ENCODE assay signal across 19 cellular contexts in the genomic region with DNA sequence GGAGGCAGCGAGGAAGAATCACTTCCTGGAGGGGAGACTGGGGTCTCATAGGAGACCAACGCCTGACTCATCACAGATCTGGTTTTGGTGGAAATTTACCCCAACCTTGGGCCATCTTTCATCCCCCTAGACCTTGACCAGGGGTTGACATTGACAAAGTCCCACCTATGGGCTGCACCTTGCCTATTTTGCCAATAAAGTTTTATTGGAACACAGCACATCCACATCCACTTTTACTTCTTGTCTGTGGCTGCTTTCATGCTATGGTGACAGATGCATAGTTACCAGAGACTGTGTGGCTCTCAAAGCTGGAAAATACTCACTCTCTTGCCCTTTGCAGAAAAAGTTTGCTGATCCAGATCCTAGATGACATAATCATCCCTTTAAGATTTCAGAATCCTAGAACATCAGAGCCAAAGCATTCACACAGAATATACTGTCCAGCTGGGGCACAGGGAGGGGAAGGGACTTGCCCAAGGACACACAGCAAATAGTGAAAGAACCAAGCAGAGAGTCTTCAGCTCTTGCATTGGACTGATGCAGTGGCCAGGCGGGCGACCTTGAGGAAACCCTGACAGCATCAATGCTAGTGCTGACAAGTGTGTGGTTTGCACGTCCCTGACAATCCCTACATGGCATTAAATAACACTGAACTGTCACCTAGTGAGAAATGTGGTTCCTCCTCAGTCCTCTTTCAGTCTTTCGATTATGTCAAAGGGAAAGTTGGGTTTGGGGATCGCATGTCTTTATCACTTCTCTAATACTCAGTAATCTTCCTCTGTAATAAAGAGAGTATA. TPM values are rescaled to one million over a fixed set of nuclear protein-coding genes. Genes with fewer than 3 reads are reported as not detected.
DNase-seq lines count a peak whose midpoint lies in the region; ATAC-seq, FAIRE-seq and TF ChIP-seq lines count a peak whose summit lies in the region.
"Had no signal": no experiment of that assay in that cellular context is flagged by ENCODE, and none has a peak within 500 bp of the region (broad histone marks: within the 10 kb centered on the region; RNA-seq: fewer than 3 reads in every experiment).

No MANE protein-coding gene starts in this region.

- no peak overlapping the region for H2AFZ ChIP-seq in HepG2 (ENCODE audit: low read length)
- H2AFZ ChIP-seq in K562 (ENCODE audit: low read depth, low read length): no peak overlapping the region

- H3K4me1 Mint-ChIP-seq in stimulated activated naive CD8-positive, alpha-beta T cell treated with anti-CD3 and anti-CD28 coated beads, Interleukin-15, amount 100 ng/mL, for 72 hours: no peaks in the 10 kb centered on the region
- H3K4me1 Mint-ChIP-seq: B cell had no signal

- H3K9me3 ChIP-seq in HepG2 (ENCODE audit: low read length): no peaks in the 10 kb centered on the region
- no peaks in the 10 kb centered on the region for H3K9me3 ChIP-seq in right lobe of liver
- no peaks in the 10 kb centered on the region for H3K9me3 ChIP-seq in K562 (replicated peaks; ENCODE audit: control insufficient read depth, insufficient read depth, low read depth, low read length)
- no peaks in the 10 kb centered on the region for H3K9me3 ChIP-seq in spleen

- H3K27me3 Mint-ChIP-seq in stimulated activated naive CD8-positive, alpha-beta T cell treated with anti-CD3 and anti-CD28 coated beads, Interleukin-15, amount 100 ng/mL, for 72 hours: peaks cover 8% of the 10 kb centered on the region

- WGBS in HepG2 (ENCODE audit: low lambda C conversion rate): 7% methylated on average over 7 of the region's 7 CpGs
- 55% methylated on average over 4 of the region's 7 CpGs for WGBS in right lobe of liver (ENCODE audit: insufficient coverage, low coverage, low lambda C conversion rate, missing lambda C conversion rate)
- 0% methylated on average over 7 of the region's 7 CpGs for WGBS in K562 (ENCODE audit: insufficient coverage, low coverage, missing lambda C conversion rate)
- 54 to 69% (median 63%) methylated on average over 7 of the region's 7 CpGs for WGBS in spleen, 5 donors

- H3K4me2 ChIP-seq in HepG2 (ENCODE audit: low read depth, low read length): no peak overlapping the region
- H3K4me2 ChIP-seq in K562 (ENCODE audit: insufficient read depth, low read length): no peak overlapping the region

- H4K20me1 ChIP-seq in HepG2 (ENCODE audit: insufficient read depth, low read length): no peaks in the 10 kb centered on the region; the same call in 1 of the 2 replicates
- H4K20me1 ChIP-seq in K562 (replicated peaks; ENCODE audit: control insufficient read depth, insufficient read depth, low read length): no peaks in the 10 kb centered on the region; the same call in 1 of the 2 replicates

- no peaks in the 10 kb centered on the region for H3K9me3 Mint-ChIP-seq in stimulated activated naive CD8-positive, alpha-beta T cell treated with anti-CD3 and anti-CD28 coated beads, Interleukin-15, amount 100 ng/mL, for 72 hours
- H3K9me3 Mint-ChIP-seq: CD4-positive, alpha-beta T cell; HFFc6 had no signal

- TF ChIP-seq EP300 in HepG2 (IDR thresholded peaks at IDR 0.05; ENCODE audit: low read depth in 2 of 2, low read length in 2 of 2) (no peak), HepG2 (CRISPR knock-in tag; IDR thresholded peaks at IDR 0.05; ENCODE audit: borderline replicate concordance) (no peak), K562 (IDR thresholded peaks at IDR 0.05; ENCODE audit: low read length) (no peak)

- H3K27me3 ChIP-seq in HepG2 (ENCODE audit: control insufficient read depth in 1 of 2, insufficient read depth in 2 of 2, low read length in 2 of 2): peaks cover 4 to 62% of the 10 kb centered on the region in 2 experiments; a peak in 4 of 5 replicates
- no peaks in the 10 kb centered on the region for H3K27me3 ChIP-seq in right lobe of liver
- H3K27me3 ChIP-seq in K562 (ENCODE audit: control insufficient read depth in 2 of 2, insufficient read depth in 2 of 2, low read length in 2 of 2): peaks cover 15 to 58% of the 10 kb centered on the region in 2 experiments; a peak in 3 of 5 replicates
- H3K27me3 ChIP-seq in spleen (replicated peaks in 1 of 7): peaks cover 0 to 56% (median 5%) of the 10 kb centered on the region in 7 donors

- TF ChIP-seq CTCF in HepG2 (CRISPR knock-in tag; IDR thresholded peaks at IDR 0.05) (no peak), right lobe of liver (IDR thresholded peaks at IDR 0.05) (no peak), K562 (IDR thresholded peaks at IDR 0.05 in 2 of 3, conservative IDR thresholded peaks at IDR 0.05 in 1 of 3; ENCODE audit: insufficient read depth in 2 of 3, low read depth in 1 of 3, low read length in 3 of 3) (no peak), spleen (IDR thresholded peaks at IDR 0.05 in 8 of 11, conservative IDR thresholded peaks at IDR 0.05 in 3 of 11) (no peak)

- intact Hi-C loops in HepG2 (cut with micrococcal nuclease; ENCODE audit: unreplicated experiment) (no loop called here), right lobe of liver (cut with DNase I) (no loop called here), K562 (cut with micrococcal nuclease) (no loop called here), spleen (cut with DNase I; ENCODE audit: low total_unique reads) (no loop called here)

- CTCF ChIA-PET in HepG2 (lab: Yijun Ruan, JAX; ENCODE audit: low intra/inter-chr PET ratio, low total read pairs) (no interaction called here), K562 (lab: Yijun Ruan, JAX; ENCODE audit: low intra/inter-chr PET ratio) (no interaction called here)

- TF ChIP-seq RAD21 in HepG2 (CRISPR knock-in tag; IDR thresholded peaks at IDR 0.05) (no peak), K562 (CRISPR knock-in tag; conservative IDR thresholded peaks at IDR 0.05 in 1 of 2, IDR thresholded peaks at IDR 0.05 in 1 of 2) (no peak)

- H3K27ac ChIP-seq in HepG2 (ENCODE audit: extremely low read length, insufficient read depth, low read length) (no peak overlapping the region), right lobe of liver (no peak overlapping the region), K562 (ENCODE audit: extremely low read depth, low read depth, low read length) (no peak overlapping the region), spleen (no peak overlapping the region)
- H3K27ac ChIP-seq: HL-60 had no signal

- in situ Hi-C loops in HepG2 (cut with HindIII; ENCODE audit: extremely low pct_ligation_motif_present, low pct_unique_long_range_greater_than_20kb): no loop called here
- in situ Hi-C loops in K562 (cut with MboI): no loop called here

- ATAC-seq in HepG2: no peak
- no peak for ATAC-seq in right lobe of liver
- ATAC-seq in K562: no peak
- ATAC-seq in stimulated activated naive CD8-positive, alpha-beta T cell treated with anti-CD3 and anti-CD28 coated beads, Interleukin-15, amount 100 ng/mL, for 72 hours: peak; percentile 33
- no peak for ATAC-seq in HG02884 (IDR thresholded peaks at IDR 0.05; ENCODE audit: unreplicated experiment)

- FAIRE-seq in HepG2 (lab: Jason Lieb, UNC) (no peak), K562 (lab: Jason Lieb, UNC) (no peak)
- FAIRE-seq: GM12891 had no signal

- POLR2A ChIA-PET in HepG2 (lab: Yijun Ruan, JAX): no interaction called here
- POLR2A ChIA-PET in K562 (lab: Yijun Ruan, JAX): interaction anchor here (1.0 kb wide), 1 partner anchor 12 kb away, joined by 5 read pairs; no protein-coding TSS in a partner anchor

- H3K9ac ChIP-seq in HepG2 (ENCODE audit: insufficient read depth, low read depth, low read length) (no peak overlapping the region), K562 (ENCODE audit: insufficient read depth in 1 of 2, low read depth in 2 of 2, low read length in 2 of 2) (no peak overlapping the region)

- H3K4me3 ChIP-seq in HepG2 (replicated peaks in 1 of 3; ENCODE audit: insufficient read depth in 1 of 3, low read depth in 2 of 3, low read length in 3 of 3) (no peak overlapping the region), right lobe of liver (no peak overlapping the region), K562 (no peak overlapping the region), spleen (no peak overlapping the region)

- no peaks in the 10 kb centered on the region for H3K79me2 ChIP-seq in HepG2 (ENCODE audit: insufficient read depth, low read length)
- H3K79me2 ChIP-seq in K562 (ENCODE audit: control insufficient read depth, insufficient read depth, low read length): no peaks in the 10 kb centered on the region

- no peak for TF ChIP-seq POLR2A in HepG2 (IDR thresholded peaks at IDR 0.05; ENCODE audit: insufficient read depth in 1 of 2, low read depth in 2 of 2, low read length in 2 of 2)
- no peak for TF ChIP-seq POLR2A in right lobe of liver (IDR thresholded peaks at IDR 0.05)
- TF ChIP-seq POLR2A in K562 (conservative IDR thresholded peaks at IDR 0.05): no peak
- no peak for TF ChIP-seq POLR2A in spleen (IDR thresholded peaks at IDR 0.05)

- H3K9me1 ChIP-seq in K562 (ENCODE audit: control insufficient read depth, insufficient read depth, low read length): no peaks in the 10 kb centered on the region

- H3K4me1 ChIP-seq in HepG2 (ENCODE audit: insufficient read depth, low read length) (peaks cover 9% of the 10 kb centered on the region; the same call in 1 of the 2 replicates), right lobe of liver (no peaks in the 10 kb centered on the region), K562 (replicated peaks in 1 of 2; ENCODE audit: control insufficient read depth in 2 of 2, insufficient read depth in 2 of 2, low read length in 2 of 2) (no peaks in the 10 kb centered on the region), spleen (no peaks in the 10 kb centered on the region)

- no peak overlapping the region for H3K27ac Mint-ChIP-seq in stimulated activated naive CD8-positive, alpha-beta T cell treated with anti-CD3 and anti-CD28 coated beads, Interleukin-15, amount 100 ng/mL, for 72 hours
- H3K27ac Mint-ChIP-seq: B cell; CD4-positive, alpha-beta T cell; HFFc6 had no signal

- DNase-seq in HepG2 (ENCODE audit: low spot score) (no peak), right lobe of liver (no peak), K562 (ENCODE audit: extremely low read depth in 1 of 4, low spot score in 3 of 4) (no peak), spleen (peak; percentile 16), AG20443 (ENCODE audit: low spot score) (no peak), NCI-H526 treated with DMSO at 0.1 percent for 48 hours (lab: John Stamatoyannopoulos, UW) (no peak)
- no peak for DNase-seq in stimulated activated naive CD8-positive, alpha-beta T cell treated with anti-CD3 and anti-CD28 coated beads, Interleukin-15, amount 100 ng/mL, for 72 hours
- DNase-seq: ACHN; C1 segment of cervical spinal cord; Calu3; CD4-positive, alpha-beta T cell; DMS 273 treated with DMSO at 0.1 percent for 48 hours; HCEC 1CT; HFFc6 had no signal

- BruUV-seq in HepG2 (replicated peaks; lab: Mats Ljungman, UMichigan): no TSS peak
- no TSS peak for BruUV-seq in K562 (replicated peaks; lab: Mats Ljungman, UMichigan)

- no peak overlapping the region for H3K4me3 Mint-ChIP-seq in stimulated activated naive CD8-positive, alpha-beta T cell treated with anti-CD3 and anti-CD28 coated beads, Interleukin-15, amount 100 ng/mL, for 72 hours
- H3K4me3 Mint-ChIP-seq: B cell; CD4-positive, alpha-beta T cell; HFFc6 had no signal

- H3K36me3 ChIP-seq in HepG2 (replicated peaks in 1 of 2; ENCODE audit: control insufficient read depth in 1 of 2, insufficient read depth in 2 of 2, low read length in 2 of 2) (no peaks in the 10 kb centered on the region), right lobe of liver (no peaks in the 10 kb centered on the region), K562 (ENCODE audit: control insufficient read depth, insufficient read depth, low read length) (no peaks in the 10 kb centered on the region), spleen (no peaks in the 10 kb centered on the region)

RNA-seq across cellular contexts. Expression of gene CD40, which starts 41.2 kb away (rescaled TPM):
- total RNA-seq in HepG2 (2016; rRNA removed; fragmentation: Illumina TruSeq; extraction: Trizol) (2.2 and 4.6 TPM in 2 replicates), right lobe of liver (10 to 100 TPM in 2 of 6 experiments, 1 to 10 TPM in 4; 8.8 to 11.7 (median 9.4) TPM), K562 (2014; rRNA removed) (1.5 and 1.6 TPM in 2 replicates), K562 (2014; rRNA removed; fragmentation: Illumina TruSeq; extraction: Trizol) (1.1 and 1.3 TPM in 2 replicates), K562 (2015; rRNA removed; fragmentation: Illumina TruSeq; extraction: Trizol) (0.64 and 0.76 TPM in 2 replicates), K562 (2021) (2.0 and 2.1 TPM in 2 replicates), spleen (10 to 100 TPM; 30.7 to 70.3 (median 44.2) TPM)
- 1.6 and 2.0 TPM in 2 replicates for total RNA-seq in HepG2 (2016; cell fraction: cytosol; rRNA removed; fragmentation: Illumina TruSeq; extraction: Trizol; ENCODE audit: low read depth)
- 2.5 and 4.5 TPM in 2 replicates for total RNA-seq in HepG2 (2016; cell fraction: insoluble cytoplasmic fraction; rRNA removed; fragmentation: Illumina TruSeq; extraction: Trizol)
- 2.7 and 3.4 TPM in 2 replicates for total RNA-seq in HepG2 (2016; cell fraction: membrane; rRNA removed; fragmentation: Illumina TruSeq; extraction: Trizol)
- total RNA-seq in HepG2 (2016; cell fraction: nucleus; rRNA removed; fragmentation: Illumina TruSeq; extraction: Trizol): 4.5 and 5.3 TPM in 2 replicates
- polyA plus RNA-seq in HepG2 (2011; rRNA removed) (13.4 TPM in 2 replicates), K562 (2011; rRNA removed) (2.2 and 3.7 TPM in 2 replicates), K562 (2014; fragmentation: Illumina TruSeq; extraction: Trizol) (1.9 TPM in 2 replicates), K562 (2014; fragmentation: Nextera tagmentation; extraction: Ambion mirVana) (1 to 10 TPM; 1.0 to 1.6 TPM), K562 (2014; rRNA removed) (2.3 and 2.9 TPM in 2 replicates), spleen (100 to 1,000 TPM in 1 of 3 donors, 10 to 100 TPM in 2; 66.1 to 108 (median 68.7) TPM)
- 10.3 and 14.5 TPM in 2 replicates for polyA plus RNA-seq in HepG2 (2011; cell fraction: cytosol; rRNA removed)
- 11.5 and 13.3 TPM in 2 replicates for polyA plus RNA-seq in HepG2 (2011; cell fraction: nucleus; rRNA removed)
- polyA plus RNA-seq in HepG2 (2012): 5.5 and 6.2 TPM in 2 replicates
- polyA plus RNA-seq in HepG2 (2016; cell fraction: cytosol; fragmentation: Illumina TruSeq; extraction: Trizol; ENCODE audit: low read depth): 1.8 and 2.2 TPM in 2 replicates
- 2.2 and 2.6 TPM in 2 replicates for polyA plus RNA-seq in HepG2 (2016; cell fraction: insoluble cytoplasmic fraction; fragmentation: Illumina TruSeq; extraction: Trizol; ENCODE audit: low read depth)
- 1.6 and 2.6 TPM in 2 replicates for polyA plus RNA-seq in HepG2 (2016; cell fraction: membrane; fragmentation: Illumina TruSeq; extraction: Trizol; ENCODE audit: low read depth)
- 7.9 and 9.2 TPM in 2 replicates for polyA plus RNA-seq in HepG2 (2016; cell fraction: nucleus; fragmentation: Illumina TruSeq; extraction: Trizol; ENCODE audit: insufficient read depth, low read depth)
- 0.70 and 6.5 TPM in 2 replicates for polyA minus RNA-seq in HepG2 (2011; rRNA and poly(A)+ RNA removed; ENCODE audit: low replicate concordance)
- 3.3 and 4.0 TPM in 2 replicates for polyA minus RNA-seq in HepG2 (2011; cell fraction: cytosol; rRNA and poly(A)+ RNA removed)
- 4.8 and 5.8 TPM in 2 replicates for polyA minus RNA-seq in HepG2 (2011; cell fraction: nucleus; rRNA and poly(A)+ RNA removed)
- total RNA-seq in K562 (2011; cell fraction: chromatin; rRNA removed; ENCODE audit: low replicate concordance): 2.4 and 5.1 TPM in 2 replicates
- total RNA-seq in K562 (2011; cell fraction: nucleolus; rRNA removed): 2.4 and 4.5 TPM in 2 replicates
- 5.8 and 6.6 TPM in 2 replicates for total RNA-seq in K562 (2011; cell fraction: nucleoplasm; rRNA removed)
- 2.5 and 4.8 TPM in 2 replicates for polyA plus RNA-seq in K562 (2011; cell fraction: cytosol; rRNA removed)
- polyA plus RNA-seq in K562 (2011; cell fraction: nucleus; rRNA removed): 3.0 and 4.6 TPM in 2 replicates
- 1.7 and 4.9 TPM in 2 replicates for polyA plus RNA-seq in K562 (2012)
- polyA minus RNA-seq in K562 (2011; rRNA and poly(A)+ RNA removed): 0.75 and 1.5 TPM in 2 replicates
- 0.67 and 1.5 TPM in 2 replicates for polyA minus RNA-seq in K562 (2011; cell fraction: cytosol; rRNA and poly(A)+ RNA removed)
- polyA minus RNA-seq in K562 (2011; cell fraction: nucleus; rRNA and poly(A)+ RNA removed): 0.89 and 2.4 TPM in 2 replicates
- total RNA-seq: A172 had no signal

Comparison
In these comparisons a context has a peak if more than half of its experiments do, and no peak if none do; other contexts are left out.
1. Of the 241 proteins assayed by ChIP-seq in both HepG2 and K562: peak only in HepG2: none; only in K562: none; in both: ZBTB40; in neither: 240.